In genomic region chr1:91997607-91998195, GRCh38 we compare ENCODE assay signal across 8 cellular contexts. TPM values are rescaled to one million over a fixed set of nuclear protein-coding genes. Genes with fewer than 3 reads are reported as not detected.
A peak's percentile ranks its signal among the peaks of the same experiment; 100 is the strongest.
DNase-seq lines count a peak whose midpoint lies in the region; ATAC-seq and TF ChIP-seq lines count a peak whose summit lies in the region.

No MANE protein-coding gene starts in this region.

- no peak overlapping the region for H3K27ac Mint-ChIP-seq in stimulated activated naive CD8-positive, alpha-beta T cell treated with anti-CD3 and anti-CD28 coated beads, Interleukin-15, amount 100 ng/mL, for 72 hours

- H3K27me3 Mint-ChIP-seq in stimulated activated naive CD8-positive, alpha-beta T cell treated with anti-CD3 and anti-CD28 coated beads, Interleukin-15, amount 100 ng/mL, for 72 hours = peaks cover 12% of the 10 kb centered on the region

- no peaks in the 10 kb centered on the region for H3K9me3 ChIP-seq in DND-41 (ENCODE audit: insufficient read depth, low read length, severe bottlenecking)
- no peaks in the 10 kb centered on the region for H3K9me3 ChIP-seq in Peyer's patch

- intact Hi-C loops in left colon (cut with DNase I, micrococcal nuclease) = no loop called here

- TF ChIP-seq POLR2A in Peyer's patch (IDR thresholded peaks at IDR 0.05) = no peak

- ATAC-seq in DND-41 (ENCODE audit: insufficient read depth, low read depth) (peak; percentile 70; the same call in 2 of the 3 replicates), left colon (peak; percentile 54), HG03354 (IDR thresholded peaks at IDR 0.05; ENCODE audit: poor library complexity, severe bottlenecking, unreplicated experiment) (no peak), HG02763 (IDR thresholded peaks at IDR 0.05; ENCODE audit: unreplicated experiment) (no peak)
- no peak for ATAC-seq in stimulated activated naive CD8-positive, alpha-beta T cell treated with anti-CD3 and anti-CD28 coated beads, Interleukin-15, amount 100 ng/mL, for 72 hours

- H3K4me1 Mint-ChIP-seq in stimulated activated naive CD8-positive, alpha-beta T cell treated with anti-CD3 and anti-CD28 coated beads, Interleukin-15, amount 100 ng/mL, for 72 hours = no peaks in the 10 kb centered on the region

- no peak overlapping the region for H3K9ac ChIP-seq in DND-41 (ENCODE audit: low read depth, low read length)

- H3K9me3 Mint-ChIP-seq in stimulated activated naive CD8-positive, alpha-beta T cell treated with anti-CD3 and anti-CD28 coated beads, Interleukin-15, amount 100 ng/mL, for 72 hours = no peaks in the 10 kb centered on the region

- TF ChIP-seq CTCF in DND-41 (IDR thresholded peaks at IDR 0.05; ENCODE audit: borderline replicate concordance, extremely low read depth, low read length, poor library complexity, severe bottlenecking) (peak; percentile 82), Peyer's patch (IDR thresholded peaks at IDR 0.05) (peak in 4 of 6 experiments; percentile 45 to 64 (median 60))

- H3K36me3 ChIP-seq in DND-41 (ENCODE audit: insufficient read depth, low read length) = no peaks in the 10 kb centered on the region
- no peaks in the 10 kb centered on the region for H3K36me3 ChIP-seq in Peyer's patch

- H3K27ac ChIP-seq in DND-41 (ENCODE audit: low read length) = no peak overlapping the region
- no peak overlapping the region for H3K27ac ChIP-seq in Peyer's patch

- H2AFZ ChIP-seq in DND-41 (ENCODE audit: low read depth, low read length) = no peak overlapping the region

- no peak overlapping the region for H3K4me3 Mint-ChIP-seq in stimulated activated naive CD8-positive, alpha-beta T cell treated with anti-CD3 and anti-CD28 coated beads, Interleukin-15, amount 100 ng/mL, for 72 hours

- no peaks in the 10 kb centered on the region for H4K20me1 ChIP-seq in DND-41 (ENCODE audit: insufficient read depth, low read length)

- no peaks in the 10 kb centered on the region for H3K4me1 ChIP-seq in DND-41 (ENCODE audit: insufficient read depth, low read length)
- H3K4me1 ChIP-seq in Peyer's patch = no peaks in the 10 kb centered on the region

- no peaks in the 10 kb centered on the region for H3K27me3 ChIP-seq in DND-41 (ENCODE audit: insufficient read depth, low read length, poor library complexity)
- H3K27me3 ChIP-seq in Peyer's patch = no peaks in the 10 kb centered on the region

- DNase-seq in DND-41 (peak; percentile 56), HuH-7 (ENCODE audit: low spot score) (peak; percentile 9), Peyer's patch (no peak), astrocyte of the hippocampus (ENCODE audit: low read depth, low spot score) (peak; percentile 68), left colon (peak in 1 of 2 donors; percentile 19)
- peak; percentile 25 to 42 for DNase-seq in stimulated activated naive CD8-positive, alpha-beta T cell treated with anti-CD3 and anti-CD28 coated beads, Interleukin-15, amount 100 ng/mL, for 72 hours

- H3K79me2 ChIP-seq in DND-41 (ENCODE audit: insufficient read depth, low read length) = no peaks in the 10 kb centered on the region

- no peak overlapping the region for H3K4me2 ChIP-seq in DND-41 (ENCODE audit: insufficient read depth, low read length)

- no peak overlapping the region for H3K4me3 ChIP-seq in DND-41 (ENCODE audit: low read depth in 1 of 2, low read length in 2 of 2)
- H3K4me3 ChIP-seq in Peyer's patch = no peak overlapping the region

RNA-seq across cellular contexts. Expression of gene EPHX4, which starts 32.1 kb away (rescaled TPM):
- not detected for total RNA-seq in Peyer's patch
- under 1 TPM; 0.17 to 0.27 TPM for total RNA-seq in left colon

RNA-seq across cellular contexts. Expression of gene BRDT, which starts 48.5 kb away (rescaled TPM):
- total RNA-seq in Peyer's patch = not detected
- total RNA-seq in left colon = not detected

Comparison
In these comparisons a context has a peak if more than half of its experiments do, and no peak if none do; other contexts are left out.
1. ATAC-seq: peak in DND-41 (single experiment) and left colon (single experiment); none in stimulated activated naive CD8-positive, alpha-beta T cell treated with anti-CD3 and anti-CD28 coated beads, Interleukin-15, amount 100 ng/mL, for 72 hours (single experiment), HG03354 (single experiment) and HG02763 (single experiment).
2. DNase-seq: peak in DND-41 (single experiment), HuH-7 (single experiment), astrocyte of the hippocampus (single experiment) and stimulated activated naive CD8-positive, alpha-beta T cell treated with anti-CD3 and anti-CD28 coated beads, Interleukin-15, amount 100 ng/mL, for 72 hours (2 of 2); none in Peyer's patch (0 of 3).